ENCODE assay signal across 12 cellular contexts in the genomic region with DNA sequence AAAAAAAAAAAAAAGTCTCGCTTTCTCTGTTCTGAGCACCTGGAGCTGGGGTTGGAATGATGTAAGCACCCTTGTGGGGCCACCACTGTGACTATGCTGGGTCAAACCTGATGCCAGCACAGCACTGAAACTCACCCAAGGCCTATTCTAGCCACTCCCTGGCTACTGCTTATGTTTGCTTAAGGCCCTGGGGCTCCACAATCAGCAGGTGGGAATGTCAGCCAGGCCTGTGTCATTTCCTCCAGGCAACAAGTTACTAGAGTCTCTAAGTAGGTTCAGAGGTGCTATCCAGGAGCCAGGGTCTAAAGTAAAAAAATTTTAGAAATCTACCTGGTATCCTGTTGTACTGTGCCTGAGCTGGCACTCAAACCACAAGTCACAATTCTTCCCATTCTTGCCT.
"Had no signal": no experiment of that assay in that cellular context is flagged by ENCODE, and none has a peak within 500 bp of the region (broad histone marks: within the 10 kb centered on the region; RNA-seq: fewer than 3 reads in every experiment).

No MANE protein-coding gene starts in this region.

- H3K9me3 ChIP-seq: body of pancreas had no signal

- H3K36me3 ChIP-seq: esophagus muscularis mucosa, left ventricle myocardium inferior had no signal

- DNase-seq: activated CD4-positive, alpha-beta T cell treated with anti-CD3 and anti-CD28 coated beads, Interleukin-2, amount 50 U/mL, for 1 hour; activated naive CD4-positive, alpha-beta T cell treated with anti-CD3 and anti-CD28 coated beads, Interleukin-2, amount 10 ng/mL, durations not matched to agents 7 days and 5 days; glutamatergic neuron; left ventricle myocardium inferior; mesenchymal stem cell; nephron progenitor cell; stimulated activated CD4-positive, alpha-beta T cell treated with anti-CD3 and anti-CD28 coated beads, Interleukin-2, amount 100 ng/mL, for 48 hours; stimulated activated naive CD8-positive, alpha-beta T cell treated with anti-CD3 and anti-CD28 coated beads, Interleukin-15, Interleukin-2, amounts not matched to agents 100 U/mL and 50 U/mL, for 24 hours; T-helper 2 cell had no signal

- H3K4me3 ChIP-seq: body of pancreas, esophagus muscularis mucosa, left ventricle myocardium inferior had no signal

- FAIRE-seq: islet of Langerhans had no signal

- H3K4me1 ChIP-seq: body of pancreas, esophagus muscularis mucosa, left ventricle myocardium inferior had no signal

- ATAC-seq: body of pancreas; stimulated activated naive CD8-positive, alpha-beta T cell treated with anti-CD3 and anti-CD28 coated beads, Interleukin-15, Interleukin-2, amounts not matched to agents 100 U/mL and 50 U/mL, for 24 hours had no signal

- H3K27me3 ChIP-seq: body of pancreas, esophagus muscularis mucosa had no signal

- H3K27ac ChIP-seq: body of pancreas, esophagus muscularis mucosa, left ventricle myocardium inferior had no signal
